Comparison of ENCODE assay signal across 18 cellular contexts in the genomic region with DNA sequence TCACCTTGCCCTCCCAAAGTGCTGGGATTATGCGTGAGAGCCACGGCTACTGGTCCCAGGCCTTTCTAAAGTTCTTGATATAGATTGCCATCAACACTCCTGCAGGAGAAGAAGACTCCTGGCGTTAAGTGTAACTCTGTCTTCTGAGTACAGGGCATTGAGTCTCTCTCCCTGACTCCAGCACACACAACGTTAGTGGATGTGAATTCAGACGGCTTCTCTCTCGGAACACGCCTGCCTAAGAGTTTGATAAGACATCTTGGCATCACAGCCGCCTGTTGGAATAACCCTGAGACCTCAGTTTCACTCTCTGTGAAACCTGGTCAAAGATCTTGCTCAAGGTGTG. TPM values are rescaled to one million over a fixed set of nuclear protein-coding genes. Genes with fewer than 3 reads are reported as not detected.
DNase-seq lines count a peak whose midpoint lies in the region; ATAC-seq and TF ChIP-seq lines count a peak whose summit lies in the region.
"Had no signal": no experiment of that assay in that cellular context is flagged by ENCODE, and none has a peak within 500 bp of the region (broad histone marks: within the 10 kb centered on the region; RNA-seq: fewer than 3 reads in every experiment).

No MANE protein-coding gene starts in this region.

- H3K27me3 ChIP-seq in right atrium auricular region: no peaks in the 10 kb centered on the region
- no peaks in the 10 kb centered on the region for H3K27me3 ChIP-seq in duodenal mucosa (ENCODE audit: control insufficient read depth in 1 of 2, insufficient read depth in 2 of 2, low read length in 2 of 2)
- H3K27me3 ChIP-seq: BLaER1 had no signal

- DNase-seq in right atrium auricular region (ENCODE audit: low spot score): peak; percentile 38
- no peak for DNase-seq in left ventricle myocardium superior
- DNase-seq in mucosa of descending colon: no peak
- no peak for DNase-seq in SIG-M5 treated with dmso at 0.1 percent for 504 hours (lab: John Stamatoyannopoulos, UW; ENCODE audit: unreplicated experiment)
- no peak for DNase-seq in D341Med (ENCODE audit: low spot score)
- DNase-seq in NOMO-1 (lab: John Stamatoyannopoulos, UW; ENCODE audit: unreplicated experiment in 2 of 2): no peak
- DNase-seq: 8988T; Calu3; CD4-positive, alpha-beta memory T cell; DMS 273 treated with DMSO at 0.1 percent for 48 hours; DMS53; DND-41; EL had no signal

- H3K4me1 ChIP-seq in right atrium auricular region: no peaks in the 10 kb centered on the region
- H3K4me1 ChIP-seq in duodenal mucosa (ENCODE audit: control insufficient read depth in 1 of 2, insufficient read depth in 2 of 2, low read length in 2 of 2): peaks cover 9 to 13% of the 10 kb centered on the region in 2 donors
- no peaks in the 10 kb centered on the region for H3K4me1 ChIP-seq in mucosa of descending colon (ENCODE audit: low read depth)
- H3K4me1 ChIP-seq: HAP-1 had no signal

- H3K36me3 ChIP-seq in right atrium auricular region: no peaks in the 10 kb centered on the region
- H3K36me3 ChIP-seq in duodenal mucosa (ENCODE audit: control insufficient read depth in 1 of 2, insufficient read depth in 2 of 2, low read length in 2 of 2): no peaks in the 10 kb centered on the region
- no peaks in the 10 kb centered on the region for H3K36me3 ChIP-seq in mucosa of descending colon (ENCODE audit: low read depth)
- H3K36me3 ChIP-seq: BLaER1, HAP-1 had no signal

- peak overlapping the region in 1 of 2 donors; percentile 33 for H3K9ac ChIP-seq in duodenal mucosa (ENCODE audit: low read depth in 1 of 2, low read length in 2 of 2)
- H3K9ac ChIP-seq: BLaER1 had no signal

- H3K4me3 ChIP-seq in right atrium auricular region: no peak overlapping the region
- H3K4me3 ChIP-seq in duodenal mucosa (ENCODE audit: low read depth in 1 of 2, low read length in 2 of 2): peak overlapping the region in 1 of 2 donors; percentile 29
- no peak overlapping the region for H3K4me3 ChIP-seq in mucosa of descending colon
- H3K4me3 ChIP-seq: BLaER1, GM12878, HAP-1 had no signal

- H3K27ac ChIP-seq in right atrium auricular region (no peak overlapping the region), duodenal mucosa (ENCODE audit: low read depth, low read length) (peak overlapping the region; percentile 39)
- H3K27ac ChIP-seq: BLaER1 had no signal

- TF ChIP-seq CTCF in right atrium auricular region (IDR thresholded peaks at IDR 0.05): no peak
- no peak for TF ChIP-seq CTCF in mucosa of descending colon (IDR thresholded peaks at IDR 0.05)

- H3K9me3 ChIP-seq in right atrium auricular region (no peaks in the 10 kb centered on the region), duodenal mucosa (ENCODE audit: control insufficient read depth in 1 of 2, low read length in 2 of 2) (no peaks in the 10 kb centered on the region), mucosa of descending colon (no peaks in the 10 kb centered on the region)
- H3K9me3 ChIP-seq: BLaER1 had no signal

- ATAC-seq in left ventricle myocardium superior (no peak), mucosa of descending colon (peak; percentile 65), HG02870 (IDR thresholded peaks at IDR 0.05; ENCODE audit: unreplicated experiment) (no peak)
- ATAC-seq: GM12878 had no signal

- intact Hi-C loops in left ventricle myocardium superior (cut with micrococcal nuclease): no loop called here
- intact Hi-C loops in mucosa of descending colon (cut with DNase I, micrococcal nuclease): no loop called here

RNA-seq across cellular contexts. Expression of gene PPARGC1B, which starts 27.5 kb away (rescaled TPM):
- 10 to 100 TPM; 10.1 to 11.4 TPM for total RNA-seq in right atrium auricular region
- 35.1 TPM for total RNA-seq in left ventricle myocardium superior
- total RNA-seq in mucosa of descending colon: 10 to 100 TPM; 42.2 to 46.4 (median 44.4) TPM
